9 cellular contexts compared by ENCODE assay signal in the genomic region with DNA sequence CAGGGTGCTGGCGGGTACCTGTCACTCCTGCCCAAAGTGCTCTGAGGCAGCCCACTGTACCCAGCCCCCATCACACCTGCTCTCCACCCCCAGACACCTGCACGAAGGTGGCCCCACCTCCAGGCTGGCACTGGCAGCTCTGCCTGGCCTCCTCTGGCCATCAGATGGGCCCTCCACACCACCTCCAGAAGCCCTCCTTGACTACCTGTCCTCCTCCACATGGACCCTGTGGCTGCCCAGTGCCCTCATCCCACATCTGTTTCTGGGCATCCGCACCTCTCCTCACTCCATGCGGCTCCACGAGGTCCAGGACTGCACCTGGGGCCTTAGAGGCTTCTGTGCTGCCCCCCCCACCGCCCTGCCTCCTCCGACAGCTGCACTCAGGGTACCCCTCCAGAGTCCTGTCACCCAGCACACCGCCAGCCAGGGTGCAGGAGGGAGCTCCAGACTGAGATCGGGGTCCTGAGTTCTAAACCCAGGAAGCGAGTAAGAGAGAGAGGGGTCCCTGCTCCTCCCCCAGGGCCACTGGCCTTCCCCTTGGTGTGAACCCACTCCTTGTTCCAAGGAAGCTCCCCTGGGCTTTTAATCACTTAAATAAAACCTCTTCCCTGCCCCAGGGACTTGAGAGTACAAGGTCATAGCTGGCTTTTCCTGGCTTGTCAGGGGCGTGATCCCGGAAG. TPM values are rescaled to one million over a fixed set of nuclear protein-coding genes. Genes with fewer than 3 reads are reported as not detected.
DNase-seq lines count a peak whose midpoint lies in the region; ATAC-seq and TF ChIP-seq lines count a peak whose summit lies in the region.
"Had no signal": no experiment of that assay in that cellular context is flagged by ENCODE, and none has a peak within 500 bp of the region (broad histone marks: within the 10 kb centered on the region; RNA-seq: fewer than 3 reads in every experiment).

No MANE protein-coding gene starts in this region.

- CTCF ChIA-PET in activated CD4-positive, alpha-beta T cell treated with anti-CD3 and anti-CD28 coated beads for 36 hours (lab: Charles Lee): interaction anchor here (0.6 to 0.9 kb wide), 3 partner anchors 31 to 110 kb away, joined by 4 to 7 read pairs (median 4); no protein-coding TSS in a partner anchor

- no peaks in the 10 kb centered on the region for H3K27me3 Mint-ChIP-seq in activated CD4-positive, alpha-beta T cell treated with anti-CD3 and anti-CD28 coated beads for 36 hours

- TF ChIP-seq POLR2A in tibial nerve (IDR thresholded peaks at IDR 0.05): no peak

- POLR2A ChIA-PET in activated CD4-positive, alpha-beta T cell treated with anti-CD3 and anti-CD28 coated beads for 36 hours (lab: Charles Lee): interaction anchor here (1.0 kb wide), 1 partner anchor 10 kb away, joined by 3 read pairs; no protein-coding TSS in a partner anchor

- peak overlapping the region; percentile 59 for H3K4me3 Mint-ChIP-seq in activated CD4-positive, alpha-beta T cell treated with anti-CD3 and anti-CD28 coated beads for 36 hours

- no peak for ATAC-seq in activated CD4-positive, alpha-beta T cell treated with anti-CD3 and anti-CD28 coated beads for 36 hours
- no peak for ATAC-seq in mucosa of descending colon
- ATAC-seq in HG03108 (IDR thresholded peaks at IDR 0.05; ENCODE audit: unreplicated experiment): no peak
- no peak for ATAC-seq in HG02852 (IDR thresholded peaks at IDR 0.05; ENCODE audit: unreplicated experiment)

- DNase-seq in activated CD4-positive, alpha-beta T cell treated with anti-CD3 and anti-CD28 coated beads for 36 hours: no peak
- no peak for DNase-seq in activated CD4-positive, alpha-beta T cell treated with anti-CD3 and anti-CD28 coated beads for 48 hours
- no peak for DNase-seq in coronary artery (ENCODE audit: low spot score)
- DNase-seq in mucosa of descending colon: peak in 2 of 3 donors; percentile 49 to 62
- DNase-seq in tibial nerve (ENCODE audit: low spot score in 2 of 2): no peak
- no peak for DNase-seq in NCI-H345 (lab: John Stamatoyannopoulos, UW)
- DNase-seq: stimulated activated CD8-positive, alpha-beta memory T cell treated with anti-CD3 and anti-CD28 coated beads, Interleukin-4, amount 100 ng/mL, for 48 hours had no signal

- peaks cover 50% of the 10 kb centered on the region for H3K4me1 Mint-ChIP-seq in activated CD4-positive, alpha-beta T cell treated with anti-CD3 and anti-CD28 coated beads for 36 hours

- TF ChIP-seq CTCF in coronary artery (IDR thresholded peaks at IDR 0.05): no peak
- TF ChIP-seq CTCF in mucosa of descending colon (IDR thresholded peaks at IDR 0.05): no peak
- TF ChIP-seq CTCF in tibial nerve (IDR thresholded peaks at IDR 0.05): no peak

- H3K27me3 ChIP-seq in tibial nerve: no peaks in the 10 kb centered on the region

- H3K4me1 ChIP-seq in mucosa of descending colon (ENCODE audit: low read depth): peaks cover 35% of the 10 kb centered on the region
- peaks cover 4 to 69% (median 62%) of the 10 kb centered on the region in 4 donors for H3K4me1 ChIP-seq in tibial nerve

- 75 to 80% methylated on average over 12 of the region's 12 CpGs for WGBS in tibial nerve, 2 donors

- intact Hi-C loops in activated CD4-positive, alpha-beta T cell treated with anti-CD3 and anti-CD28 coated beads for 36 hours (cut with DNase I, micrococcal nuclease): loop anchor here in 1 of 2 experiments (5.0 to 10.0 kb wide), 3 partner anchors 500 to 917 kb away; partner anchors contain the start of genes POLR2L, TSPAN4 and TSSC4
- intact Hi-C loops in mucosa of descending colon (cut with DNase I, micrococcal nuclease): loop anchor here in 1 of 2 donors (5.0 kb wide), 1 partner anchor 70 kb away; the partner anchor contains the start of gene SYT8

- H3K9me3 Mint-ChIP-seq in activated CD4-positive, alpha-beta T cell treated with anti-CD3 and anti-CD28 coated beads for 36 hours (ENCODE audit: low read depth): no peaks in the 10 kb centered on the region

- H3K4me3 ChIP-seq in coronary artery (peak overlapping the region; percentile 98), mucosa of descending colon (no peak overlapping the region), tibial nerve (peak overlapping the region; percentile 70 to 100 (median 98))

- H3K36me3 Mint-ChIP-seq in activated CD4-positive, alpha-beta T cell treated with anti-CD3 and anti-CD28 coated beads for 36 hours (ENCODE audit: low read depth): peaks cover 3% of the 10 kb centered on the region

- H3K27ac ChIP-seq in coronary artery: peak overlapping the region; percentile 89 to 94
- peak overlapping the region; percentile 94 to 99 (median 96) for H3K27ac ChIP-seq in tibial nerve

- H3K9me3 ChIP-seq in mucosa of descending colon (no peaks in the 10 kb centered on the region), tibial nerve (no peaks in the 10 kb centered on the region)

- TF ChIP-seq EP300 in tibial nerve (IDR thresholded peaks at IDR 0.05): peak in 1 of 2 donors; percentile 21

- H3K36me3 ChIP-seq in mucosa of descending colon (ENCODE audit: low read depth) (peaks cover 7% of the 10 kb centered on the region), tibial nerve (peaks cover 0 to 43% (median 10%) of the 10 kb centered on the region in 3 donors)

- no peak overlapping the region for H3K27ac Mint-ChIP-seq in activated CD4-positive, alpha-beta T cell treated with anti-CD3 and anti-CD28 coated beads for 36 hours

RNA-seq across cellular contexts. Expression of gene CTSD, which starts 1.7 kb away (rescaled TPM):
- 10 to 100 TPM; 38.8 to 41.5 TPM for total RNA-seq in activated CD4-positive, alpha-beta T cell treated with anti-CD3 and anti-CD28 coated beads for 36 hours
- total RNA-seq in mucosa of descending colon (1,000 to 10,000 TPM in 2 of 3 donors, 100 to 1,000 TPM in 1; 631 to 1,107 (median 1,007) TPM), tibial nerve (100 to 1,000 TPM; 385 to 583 (median 429) TPM)

RNA-seq across cellular contexts. Expression of gene IFITM10, which starts 11.6 kb away (rescaled TPM):
- under 1 TPM in 1 of 2 experiments, not detected in 1; 0.21 TPM for total RNA-seq in activated CD4-positive, alpha-beta T cell treated with anti-CD3 and anti-CD28 coated beads for 36 hours
- total RNA-seq in mucosa of descending colon (1 to 10 TPM in 2 of 3 donors, under 1 TPM in 1; 0.46 to 2.8 (median 1.9) TPM), tibial nerve (10 to 100 TPM in 2 of 4 donors, 1 to 10 TPM in 2; 5.9 to 54.9 (median 13.8) TPM)

Comparison
In these comparisons a context has a peak if more than half of its experiments do, and no peak if none do; other contexts are left out.
1. DNase-seq: peak in mucosa of descending colon (2 of 3); none in activated CD4-positive, alpha-beta T cell treated with anti-CD3 and anti-CD28 coated beads for 36 hours (single experiment), activated CD4-positive, alpha-beta T cell treated with anti-CD3 and anti-CD28 coated beads for 48 hours (single experiment), coronary artery (single experiment), tibial nerve (0 of 2) and NCI-H345 (single experiment).
2. RNA of gene CTSD, which starts 1.7 kb away (total RNA-seq): 631 to 1,107 TPM in mucosa of descending colon and 385 to 583 TPM in tibial nerve; 38.8 to 41.5 TPM in activated CD4-positive, alpha-beta T cell treated with anti-CD3 and anti-CD28 coated beads for 36 hours; every median in the first group is over 4 times any median in the second.